13 cellular contexts compared by ENCODE assay signal in genomic region chr19:49871349-49871985, GRCh38. TPM values are rescaled to one million over a fixed set of nuclear protein-coding genes. Genes with fewer than 3 reads are reported as not detected.
DNase-seq lines count a peak whose midpoint lies in the region; ATAC-seq and TF ChIP-seq lines count a peak whose summit lies in the region.
"Had no signal": no experiment of that assay in that cellular context is flagged by ENCODE, and none has a peak within 500 bp of the region (broad histone marks: within the 10 kb centered on the region; RNA-seq: fewer than 3 reads in every experiment).

No MANE protein-coding gene starts in this region.

- H2BK20ac ChIP-seq in IMR-90 (ENCODE audit: low read depth, low read length) = no peak overlapping the region

- H3K56ac ChIP-seq in IMR-90 (ENCODE audit: extremely low read depth, insufficient read depth, low read length) = no peak overlapping the region

- TF ChIP-seq RAD21 in IMR-90 (IDR thresholded peaks at IDR 0.05; ENCODE audit: low read length) = no peak

- no TSS peak for BruUV-seq in IMR-90 (replicated peaks; lab: Mats Ljungman, UMichigan)

- no peak overlapping the region for H2AK5ac ChIP-seq in IMR-90 (ENCODE audit: low read depth, low read length)

- H3K18ac ChIP-seq in IMR-90 (ENCODE audit: low read depth, low read length) = no peak overlapping the region

- H3K9me3 Mint-ChIP-seq in CD4-positive, alpha-beta memory T cell = peaks cover 0 to 3% (median 0%) of the 10 kb centered on the region in 8 donors
- H3K9me3 Mint-ChIP-seq in chondrocyte (ENCODE audit: low read depth) = no peaks in the 10 kb centered on the region

- no peak overlapping the region for H3K14ac ChIP-seq in IMR-90 (replicated peaks; ENCODE audit: low read depth, low read length)

- in situ Hi-C loops in IMR-90 (cut with MboI; ENCODE audit: low sequenced_read_pairs) = no loop called here

- peaks cover 15 to 60% of the 10 kb centered on the region in 2 experiments for H3K79me1 ChIP-seq in IMR-90 (ENCODE audit: low read depth in 1 of 2, low read length in 2 of 2)

- no peak overlapping the region for H2BK5ac ChIP-seq in IMR-90 (ENCODE audit: low read depth, low read length, poor library complexity, severe bottlenecking)

- peak overlapping the region in 3 of 8 donors; percentile 17 to 50 (median 39) for H3K4me3 Mint-ChIP-seq in CD4-positive, alpha-beta memory T cell
- no peak overlapping the region for H3K4me3 Mint-ChIP-seq in chondrocyte (ENCODE audit: unreplicated experiment)

- H2BK15ac ChIP-seq in IMR-90 (ENCODE audit: low read depth, low read length) = no peak overlapping the region

- peak in 1 of 5 donors; percentile 47 for DNase-seq in CD4-positive, alpha-beta memory T cell
- DNase-seq in IMR-90 (no peak), chondrocyte (ENCODE audit: low spot score) (no peak), NCI-H2196 (lab: John Stamatoyannopoulos, UW; ENCODE audit: unreplicated experiment) (no peak), HPDE6-E6E7 (ENCODE audit: extremely low spot score) (no peak), head of caudate nucleus (no peak)
- DNase-seq: left ventricle myocardium inferior; NCI-H1436 treated with DMSO at 0.1 percent for 48 hours; NCI-H446; retina; stimulated activated CD4-positive, alpha-beta T cell treated with anti-CD3 and anti-CD28 coated beads, Interleukin-1b, Interleukin-23, amount 100 ng/mL, for 48 hours had no signal

- H3K9me1 ChIP-seq in IMR-90 (ENCODE audit: insufficient read depth, low read length) = peaks cover 14% of the 10 kb centered on the region; the same call in 1 of the 2 replicates

- TF ChIP-seq CTCF in IMR-90 (conservative IDR thresholded peaks at IDR 0.05; ENCODE audit: low read depth, low read length) (no peak), chondrocyte (IDR thresholded peaks at IDR 0.05) (no peak), neutrophil (IDR thresholded peaks at IDR 0.05) (no peak)

- TF ChIP-seq POLR2A in IMR-90 (IDR thresholded peaks at IDR 0.05; ENCODE audit: low read depth, low read length) = no peak

- H3K4ac ChIP-seq in IMR-90 (ENCODE audit: low read depth, low read length) = no peak overlapping the region

- no peak overlapping the region for H3K23ac ChIP-seq in IMR-90 (ENCODE audit: low read depth, low read length)

- H3K36me3 ChIP-seq in CD4-positive, alpha-beta memory T cell (ENCODE audit: insufficient read depth, low read length) = no peaks in the 10 kb centered on the region
- H3K36me3 ChIP-seq in IMR-90 (ENCODE audit: control insufficient read depth, insufficient read depth, low read length) (peaks cover 7% of the 10 kb centered on the region; the same call in 1 of the 2 replicates), neutrophil (no peaks in the 10 kb centered on the region)
- H3K36me3 ChIP-seq: left ventricle myocardium inferior had no signal

- H3K4me1 ChIP-seq in CD4-positive, alpha-beta memory T cell (ENCODE audit: insufficient read depth, low read length) = peaks cover 50% of the 10 kb centered on the region
- H3K4me1 ChIP-seq in IMR-90 (ENCODE audit: control insufficient read depth, insufficient read depth, low read length) = peaks cover 7% of the 10 kb centered on the region
- H3K4me1 ChIP-seq in neutrophil (ENCODE audit: control insufficient read depth in 1 of 2, insufficient read depth in 1 of 2, low read depth in 1 of 2, low read length in 1 of 2) = peaks cover 38 to 39% of the 10 kb centered on the region in 2 experiments

- H4K5ac ChIP-seq in IMR-90 (ENCODE audit: low read depth, low read length) = no peak overlapping the region

- POLR2A ChIA-PET in CD4-positive, alpha-beta memory T cell (lab: Charles Lee; ENCODE audit: partially characterized antibody) = interaction anchor here (0.7 to 9.1 kb wide), 4 partner anchors 18 to 231 kb away, joined by 3 to 173 read pairs (median 3); partner anchors contain the start of genes AP2A1 and PTOV1
- POLR2A ChIA-PET in IMR-90 (lab: Charles Lee; ENCODE audit: unreplicated experiment) = interaction anchor here (0.6 kb wide), 1 partner anchor 58 kb away, joined by 5 read pairs; no protein-coding TSS in a partner anchor

- H3K9ac ChIP-seq in IMR-90 (ENCODE audit: low read depth, low read length) = no peak overlapping the region

- H3K4me2 ChIP-seq in IMR-90 (ENCODE audit: low read depth, low read length) = no peak overlapping the region

- peak overlapping the region; percentile 67 for H2AK9ac ChIP-seq in IMR-90 (replicated peaks; ENCODE audit: low read depth, low read length, poor library complexity)

- CTCF ChIA-PET in CD4-positive, alpha-beta memory T cell (lab: Charles Lee; ENCODE audit: partially characterized antibody) = no interaction called here
- CTCF ChIA-PET in IMR-90 (lab: Yijun Ruan, JAX) = no interaction called here

- no peaks in the 10 kb centered on the region for H3K9me3 ChIP-seq in CD4-positive, alpha-beta memory T cell (ENCODE audit: control insufficient read depth in 1 of 2, low read length in 2 of 2)
- no peaks in the 10 kb centered on the region for H3K9me3 ChIP-seq in IMR-90 (ENCODE audit: control insufficient read depth, insufficient read depth, low read length)
- no peaks in the 10 kb centered on the region for H3K9me3 ChIP-seq in neutrophil
- H3K9me3 ChIP-seq: left ventricle myocardium inferior had no signal

- H4K91ac ChIP-seq in IMR-90 (ENCODE audit: insufficient read depth, low read depth, low read length) = no peak overlapping the region

- intact Hi-C loops in CD4-positive, alpha-beta memory T cell (cut with micrococcal nuclease) = no loop called here
- intact Hi-C loops in IMR-90 (cut with micrococcal nuclease) (no loop called here), head of caudate nucleus (cut with DNase I) (no loop called here)

- H3K4me3 ChIP-seq in CD4-positive, alpha-beta memory T cell (ENCODE audit: low read length in 2 of 2) = no peak overlapping the region
- H3K4me3 ChIP-seq in IMR-90 (ENCODE audit: insufficient read depth, low read depth, low read length) = no peak overlapping the region
- H3K4me3 ChIP-seq in neutrophil (ENCODE audit: low read depth in 1 of 2, low read length in 1 of 2) = no peak overlapping the region
- H3K4me3 ChIP-seq: left ventricle myocardium inferior had no signal

- no peak overlapping the region for H3K27ac ChIP-seq in CD4-positive, alpha-beta memory T cell (ENCODE audit: low read depth, low read length)
- H3K27ac ChIP-seq in IMR-90 (ENCODE audit: insufficient read depth, low read length) (no peak overlapping the region), neutrophil (peak overlapping the region; percentile 29)

- H2BK120ac ChIP-seq in IMR-90 (ENCODE audit: low read depth, low read length) = no peak overlapping the region

- no peaks in the 10 kb centered on the region for H4K20me1 ChIP-seq in IMR-90 (ENCODE audit: insufficient read depth, low read length)

- WGBS in IMR-90 (ENCODE audit: extremely low coverage in 2 of 2, insufficient read length in 1 of 2), 2 experiments = no CpG with 5 or more reads among the region's 17 CpGs

- peaks cover 18 to 34% (median 27%) of the 10 kb centered on the region in 4 donors for H3K4me1 Mint-ChIP-seq in CD4-positive, alpha-beta memory T cell
- peaks cover 40% of the 10 kb centered on the region for H3K4me1 Mint-ChIP-seq in chondrocyte (ENCODE audit: low read depth)

- H4K8ac ChIP-seq in IMR-90 (ENCODE audit: low read depth in 2 of 2, low read length in 2 of 2) = no peak overlapping the region

- no peaks in the 10 kb centered on the region for H3K27me3 ChIP-seq in CD4-positive, alpha-beta memory T cell (ENCODE audit: insufficient read depth, low read length)
- H3K27me3 ChIP-seq in IMR-90 (ENCODE audit: control insufficient read depth, insufficient read depth, low read length) = no peaks in the 10 kb centered on the region
- no peaks in the 10 kb centered on the region for H3K27me3 ChIP-seq in neutrophil

- peak overlapping the region in 4 of 7 donors; percentile 33 to 90 (median 68) for H3K27ac Mint-ChIP-seq in CD4-positive, alpha-beta memory T cell
- H3K27ac Mint-ChIP-seq in chondrocyte (ENCODE audit: unreplicated experiment) = peak overlapping the region; percentile 39

- peaks cover 0 to 10% of the 10 kb centered on the region in 2 donors for H3K36me3 Mint-ChIP-seq in CD4-positive, alpha-beta memory T cell
- H3K36me3 Mint-ChIP-seq in chondrocyte (ENCODE audit: low read depth) = peaks cover 3% of the 10 kb centered on the region

- dilution Hi-C loops in IMR-90 (cut with HindIII; ENCODE audit: low sequenced_read_pairs, unreplicated experiment) = no loop called here

- H2AFZ ChIP-seq in IMR-90 (replicated peaks; ENCODE audit: low read length, poor library complexity) = no peak overlapping the region

- ATAC-seq in IMR-90 (ENCODE audit: low read depth) = no peak
- ATAC-seq: SK-N-SH treated with all-trans-retinoic acid at 6 μM for 48 hours had no signal

- H3K27me3 Mint-ChIP-seq in CD4-positive, alpha-beta memory T cell = no peaks in the 10 kb centered on the region
- H3K27me3 Mint-ChIP-seq in chondrocyte (ENCODE audit: low read depth) = no peaks in the 10 kb centered on the region

RNA-seq across cellular contexts. Expression of gene PNKP, which starts 4.1 kb away (rescaled TPM):
- 100 to 1,000 TPM; 171 to 192 TPM for total RNA-seq in CD4-positive, alpha-beta memory T cell
- 10 to 100 TPM; 28.9 to 33.9 TPM for polyA plus RNA-seq in CD4-positive, alpha-beta memory T cell
- total RNA-seq in IMR-90 (2012; rRNA removed) = 10.6 and 14.2 TPM in 2 replicates
- 25.0 and 33.0 TPM in 2 replicates for polyA plus RNA-seq in IMR-90 (2012; rRNA removed)
- polyA plus RNA-seq in IMR-90 (2012; cell fraction: cytosol; rRNA removed) = 16.7 and 18.1 TPM in 2 replicates
- 171 and 356 TPM in 2 replicates for polyA plus RNA-seq in IMR-90 (2012; cell fraction: nucleus; rRNA removed; ENCODE audit: low replicate concordance)
- total RNA-seq in chondrocyte = 51.4 to 97.0 TPM (median 52.4 TPM) in 3 replicates

RNA-seq across cellular contexts. Expression of gene AKT1S1, which starts 5.7 kb away (rescaled TPM):
- 10 to 100 TPM; 19.7 to 20.2 TPM for total RNA-seq in CD4-positive, alpha-beta memory T cell
- 1 to 10 TPM; 2.5 to 4.8 TPM for polyA plus RNA-seq in CD4-positive, alpha-beta memory T cell
- 3.6 and 5.0 TPM in 2 replicates for total RNA-seq in IMR-90 (2012; rRNA removed)
- 54.4 and 68.7 TPM in 2 replicates for polyA plus RNA-seq in IMR-90 (2012; rRNA removed)
- polyA plus RNA-seq in IMR-90 (2012; cell fraction: cytosol; rRNA removed) = 58.5 and 76.0 TPM in 2 replicates
- polyA plus RNA-seq in IMR-90 (2012; cell fraction: nucleus; rRNA removed; ENCODE audit: low replicate concordance) = 78.4 and 102 TPM in 2 replicates
- total RNA-seq in chondrocyte = 52.0 to 70.5 TPM (median 55.8 TPM) in 3 replicates

RNA-seq across cellular contexts. Expression of gene TBC1D17, which starts 6.0 kb away (rescaled TPM):
- total RNA-seq in CD4-positive, alpha-beta memory T cell = 100 to 1,000 TPM; 101 TPM
- 10 to 100 TPM in 1 of 2 donors, 1 to 10 TPM in 1; 6.0 to 14.9 TPM for polyA plus RNA-seq in CD4-positive, alpha-beta memory T cell
- total RNA-seq in IMR-90 (2012; rRNA removed) (1.1 and 1.4 TPM in 2 replicates), chondrocyte (36.3 to 45.3 TPM (median 44.8 TPM) in 3 replicates)
- polyA plus RNA-seq in IMR-90 (2012; rRNA removed) = 26.8 and 27.8 TPM in 2 replicates
- polyA plus RNA-seq in IMR-90 (2012; cell fraction: cytosol; rRNA removed) = 18.6 and 33.5 TPM in 2 replicates
- polyA plus RNA-seq in IMR-90 (2012; cell fraction: nucleus; rRNA removed; ENCODE audit: low replicate concordance) = 40.7 and 82.6 TPM in 2 replicates

RNA-seq across cellular contexts. Expression of gene PTOV1, which starts 20.5 kb away (rescaled TPM):
- 100 to 1,000 TPM; 150 to 156 TPM for total RNA-seq in CD4-positive, alpha-beta memory T cell
- polyA plus RNA-seq in CD4-positive, alpha-beta memory T cell = 10 to 100 TPM; 40.7 to 57.9 TPM
- total RNA-seq in IMR-90 (2012; rRNA removed) = 34.4 and 36.1 TPM in 2 replicates
- polyA plus RNA-seq in IMR-90 (2012; rRNA removed) = 106 and 107 TPM in 2 replicates
- polyA plus RNA-seq in IMR-90 (2012; cell fraction: cytosol; rRNA removed) = 63.8 and 170 TPM in 2 replicates
- polyA plus RNA-seq in IMR-90 (2012; cell fraction: nucleus; rRNA removed; ENCODE audit: low replicate concordance) = 249 and 529 TPM in 2 replicates
- 168 to 229 TPM (median 170 TPM) in 3 replicates for total RNA-seq in chondrocyte

RNA-seq across cellular contexts. Expression of gene IL4I1, which starts 25.2 kb away (rescaled TPM):
- 1 to 10 TPM; 2.6 to 3.4 TPM for total RNA-seq in CD4-positive, alpha-beta memory T cell
- polyA plus RNA-seq in CD4-positive, alpha-beta memory T cell = 10 to 100 TPM in 1 of 2 donors, 1 to 10 TPM in 1; 9.4 to 10.4 TPM
- under 0.01 and 0.36 TPM in 2 replicates for total RNA-seq in IMR-90 (2012; rRNA removed)
- polyA plus RNA-seq in IMR-90 (2012; rRNA removed) = 0.27 and 0.31 TPM in 2 replicates
- polyA plus RNA-seq in IMR-90 (2012; cell fraction: cytosol; rRNA removed) = 0.29 and 0.48 TPM in 2 replicates
- polyA plus RNA-seq in IMR-90 (2012; cell fraction: nucleus; rRNA removed; ENCODE audit: low replicate concordance) = 0.24 and 0.60 TPM in 2 replicates
- total RNA-seq in chondrocyte = 0.17 TPM in 1 of 3 replicates, not detected in the others
- total RNA-seq: left ventricle myocardium inferior had no signal

Comparison
In these comparisons a context has a peak if more than half of its experiments do, and no peak if none do; other contexts are left out.
1. RNA of gene TBC1D17, which starts 6.0 kb away (total RNA-seq): 101 TPM in CD4-positive, alpha-beta memory T cell and 36.3 to 45.3 TPM in chondrocyte; 1.1 to 1.4 TPM in IMR-90; every median in the first group is over 10 times any median in the second.